In the genomic region with DNA sequence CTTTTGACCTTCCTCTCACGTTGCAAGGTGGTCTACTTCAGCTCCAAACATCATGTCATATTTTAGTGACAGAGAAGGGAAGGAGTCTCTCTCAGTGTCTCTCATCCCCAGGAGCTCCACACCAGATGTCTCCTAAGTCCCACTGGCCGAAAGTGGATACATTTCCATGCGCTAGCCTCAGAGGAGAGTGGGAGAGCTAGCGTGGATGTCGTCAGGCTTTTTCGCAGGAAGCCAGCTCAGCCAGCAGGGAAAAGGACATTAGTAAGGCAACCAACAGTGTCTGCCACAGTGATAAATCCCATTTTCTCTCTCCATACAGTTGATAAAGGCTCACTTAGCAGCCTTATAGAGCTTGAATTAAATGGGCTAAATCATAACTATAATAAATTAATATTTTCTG, we compare ENCODE assay signal across 18 cellular contexts.
DNase-seq lines count a peak whose midpoint lies in the region; ATAC-seq and TF ChIP-seq lines count a peak whose summit lies in the region.
"Had no signal": no experiment of that assay in that cellular context is flagged by ENCODE, and none has a peak within 500 bp of the region (broad histone marks: within the 10 kb centered on the region; RNA-seq: fewer than 3 reads in every experiment).

No MANE protein-coding gene starts in this region.

- ATAC-seq in heart right ventricle = peak in 7 of 8 donors; percentile 34 to 67 (median 56)
- ATAC-seq in aorta (ENCODE audit: low FRiP score) = peak; percentile 29
- ATAC-seq in GM21528 (IDR thresholded peaks at IDR 0.05; ENCODE audit: low FRiP score, unreplicated experiment) = no peak
- no peak for ATAC-seq in HG02571 (IDR thresholded peaks at IDR 0.05; ENCODE audit: unreplicated experiment)
- ATAC-seq: CD8-positive, alpha-beta T cell; PC-3 had no signal

- H3K27me3 ChIP-seq in heart right ventricle (no peaks in the 10 kb centered on the region), right atrium auricular region (no peaks in the 10 kb centered on the region), aorta (ENCODE audit: control insufficient read depth in 1 of 2, insufficient read depth in 2 of 2, low read length in 1 of 2) (no peaks in the 10 kb centered on the region)

- H3K36me3 ChIP-seq in heart right ventricle (no peaks in the 10 kb centered on the region), right atrium auricular region (no peaks in the 10 kb centered on the region), aorta (ENCODE audit: control insufficient read depth in 1 of 2, insufficient read depth in 2 of 2, low read length in 1 of 2) (no peaks in the 10 kb centered on the region)

- peak overlapping the region in 1 of 10 donors; percentile 11 for H3K27ac ChIP-seq in heart right ventricle
- no peak overlapping the region for H3K27ac ChIP-seq in right atrium auricular region
- H3K27ac ChIP-seq in aorta (ENCODE audit: low read depth in 1 of 2, low read length in 2 of 2) = peak overlapping the region in 1 of 2 donors; percentile 88

- H3K4me1 ChIP-seq in heart right ventricle (peaks cover 0 to 10% (median 5%) of the 10 kb centered on the region in 9 donors), right atrium auricular region (no peaks in the 10 kb centered on the region), aorta (ENCODE audit: control insufficient read depth in 1 of 2, insufficient read depth in 2 of 2, low read length in 2 of 2) (peaks cover 0 to 3% of the 10 kb centered on the region in 2 donors)

- intact Hi-C loops in heart right ventricle (cut with DNase I) (no loop called here), aorta (cut with DNase I) (no loop called here)

- 60 to 68% methylated on average over 6 of the region's 6 CpGs for WGBS in heart right ventricle, 2 donors
- 45 to 53% methylated on average over 6 of the region's 6 CpGs for WGBS in aorta, 2 donors

- DNase-seq in heart right ventricle (no peak), right atrium auricular region (ENCODE audit: low spot score) (no peak), cerebellar cortex (ENCODE audit: low spot score) (peak; percentile 32), left kidney (ENCODE audit: low read depth, low spot score) (peak; percentile 5), aorta (no peak), HCEC 1CT (no peak)
- DNase-seq: ACHN; CD8-positive, alpha-beta T cell; H9; MV-4-11; NCI-H1436 treated with DMSO at 0.1 percent for 48 hours; NCI-H2081; NCI-H2227 treated with DMSO at 0.1 percent for 48 hours; NCI-H526 treated with DMSO at 0.1 percent for 48 hours; PC-3; SHP77 had no signal

- H3K9me3 ChIP-seq in heart right ventricle (no peaks in the 10 kb centered on the region), right atrium auricular region (no peaks in the 10 kb centered on the region), aorta (ENCODE audit: control insufficient read depth, low read length) (no peaks in the 10 kb centered on the region)

- H3K4me3 ChIP-seq in heart right ventricle = no peak overlapping the region
- no peak overlapping the region for H3K4me3 ChIP-seq in right atrium auricular region
- H3K4me3 ChIP-seq in aorta (ENCODE audit: low read length in 2 of 2) = peak overlapping the region in 1 of 2 donors; percentile 26

- no peak for TF ChIP-seq CTCF in heart right ventricle (IDR thresholded peaks at IDR 0.05)
- no peak for TF ChIP-seq CTCF in right atrium auricular region (IDR thresholded peaks at IDR 0.05)

Comparison
In these comparisons a context has a peak if more than half of its experiments do, and no peak if none do; other contexts are left out.
1. ATAC-seq: peak in heart right ventricle (7 of 8) and aorta (single experiment); none in GM21528 (single experiment) and HG02571 (single experiment).
2. DNase-seq: peak in cerebellar cortex (single experiment) and left kidney (single experiment); none in heart right ventricle (0 of 2), right atrium auricular region (single experiment), aorta (0 of 2) and HCEC 1CT (single experiment).